ENCODE assay signal across 8 cellular contexts in genomic region chr10:124035928-124036558, GRCh38. TPM values are rescaled to one million over a fixed set of nuclear protein-coding genes. Genes with fewer than 3 reads are reported as not detected.
A peak's percentile ranks its signal among the peaks of the same experiment; 100 is the strongest.
DNase-seq lines count a peak whose midpoint lies in the region; ATAC-seq and TF ChIP-seq lines count a peak whose summit lies in the region.

No MANE protein-coding gene starts in this region.

- peaks cover 10% of the 10 kb centered on the region for H3K4me1 Mint-ChIP-seq in endodermal cell

- no peaks in the 10 kb centered on the region for H3K9me3 Mint-ChIP-seq in endodermal cell

- H3K27me3 ChIP-seq in OCI-LY1 (ENCODE audit: insufficient read depth, low read length) (no peaks in the 10 kb centered on the region), endodermal cell (ENCODE audit: control insufficient read depth, insufficient read depth, low read length, poor library complexity, severe bottlenecking) (no peaks in the 10 kb centered on the region)

- no peaks in the 10 kb centered on the region for H3K79me2 ChIP-seq in OCI-LY1 (ENCODE audit: insufficient read depth, low read length)

- peak overlapping the region; percentile 9 for H3K27ac Mint-ChIP-seq in endodermal cell

- no peaks in the 10 kb centered on the region for H4K20me1 ChIP-seq in OCI-LY1 (ENCODE audit: insufficient read depth, low read length)

- 79 to 87% methylated on average over 16 to 21 of the region's 21 CpGs for WGBS in endodermal cell (ENCODE audit: insufficient coverage in 1 of 2, insufficient read length in 1 of 2), 2 experiments

- H3K9ac ChIP-seq in OCI-LY1 (ENCODE audit: low read length) (peak overlapping the region; percentile 50), endodermal cell (ENCODE audit: extremely low read depth, low read length, poor library complexity, severe bottlenecking) (no peak overlapping the region)

- no peak overlapping the region for H3K4me3 Mint-ChIP-seq in endodermal cell

- no peaks in the 10 kb centered on the region for H3F3A ChIP-seq in OCI-LY1 (ENCODE audit: insufficient read depth, low read length)

- peak; percentile 21 for DNase-seq in stimulated activated CD4-positive, alpha-beta T cell treated with anti-CD3 and anti-CD28 coated beads, Interleukin-1b, Interleukin-23, amount 100 ng/mL, for 48 hours
- no peak for DNase-seq in stimulated activated CD4-positive, alpha-beta T cell treated with anti-CD3 and anti-CD28 coated beads, Interleukin-4, amount 100 ng/mL, for 24 hours
- DNase-seq in endodermal cell (no peak), cerebellum (ENCODE audit: low spot score) (no peak), COLO829 (ENCODE audit: low spot score) (no peak)
- DNase-seq in stimulated activated CD8-positive, alpha-beta memory T cell treated with anti-CD3 and anti-CD28 coated beads, Interleukin-4, amount 100 ng/mL, for 24 hours (ENCODE audit: low read depth) = peak; percentile 21

- TF ChIP-seq CTCF in OCI-LY1 (IDR thresholded peaks at IDR 0.05; ENCODE audit: low read length) (no peak), endodermal cell (conservative IDR thresholded peaks at IDR 0.05) (no peak)

- no peak overlapping the region for H2AFZ ChIP-seq in OCI-LY1 (ENCODE audit: low read length)

- peaks cover 18% of the 10 kb centered on the region for H3K36me3 Mint-ChIP-seq in endodermal cell (ENCODE audit: low read depth)

- ATAC-seq in HG02943 (IDR thresholded peaks at IDR 0.05; ENCODE audit: low read depth, unreplicated experiment) = peak; percentile 97

- H3K4me2 ChIP-seq in OCI-LY1 (ENCODE audit: low read length) = peak overlapping the region; percentile 58

- H3K27me3 Mint-ChIP-seq in endodermal cell (ENCODE audit: insufficient read depth) = no peaks in the 10 kb centered on the region

- H3K9me3 ChIP-seq in OCI-LY1 (ENCODE audit: low read length) (no peaks in the 10 kb centered on the region), endodermal cell (ENCODE audit: control insufficient read depth, low read length) (no peaks in the 10 kb centered on the region)

- H3K4me3 ChIP-seq in OCI-LY1 (ENCODE audit: low read depth, low read length, poor library complexity, severe bottlenecking) = peak overlapping the region; percentile 46
- no peak overlapping the region for H3K4me3 ChIP-seq in endodermal cell (ENCODE audit: low read length)

- peaks cover 44% of the 10 kb centered on the region for H3K4me1 ChIP-seq in OCI-LY1 (ENCODE audit: insufficient read depth, low read length, severe bottlenecking)
- no peaks in the 10 kb centered on the region for H3K4me1 ChIP-seq in endodermal cell (ENCODE audit: control insufficient read depth, insufficient read depth, low read length)

- H3K9me2 ChIP-seq in OCI-LY1 (ENCODE audit: low read depth, low read length) = no peaks in the 10 kb centered on the region

- H3K36me3 ChIP-seq in OCI-LY1 (ENCODE audit: insufficient read depth, low read length) = peaks cover 22% of the 10 kb centered on the region; the same call in 1 of the 2 replicates
- H3K36me3 ChIP-seq in endodermal cell (ENCODE audit: control insufficient read depth, insufficient read depth, low read length) = peaks cover 3% of the 10 kb centered on the region

- peak overlapping the region; percentile 96 for H3K27ac ChIP-seq in OCI-LY1 (ENCODE audit: low read depth, low read length, poor library complexity, severe bottlenecking)
- H3K27ac ChIP-seq in endodermal cell (ENCODE audit: low read depth, low read length) = no peak overlapping the region

RNA-seq across cellular contexts. Expression of gene CHST15, which starts 57.4 kb away (rescaled TPM):
- 10 to 100 TPM in 1 of 2 donors, 1 to 10 TPM in 1; 7.5 to 14.9 TPM for total RNA-seq in endodermal cell
- polyA plus RNA-seq in endodermal cell (2013, experiment 1 of 2) = 8.9 TPM
- 10.0 TPM for polyA plus RNA-seq in endodermal cell (2013, experiment 2 of 2)
- total RNA-seq in cerebellum = 36.7 TPM

Comparison
In these comparisons a context has a peak if more than half of its experiments do, and no peak if none do; other contexts are left out.
1. DNase-seq: peak in stimulated activated CD4-positive, alpha-beta T cell treated with anti-CD3 and anti-CD28 coated beads, Interleukin-1b, Interleukin-23, amount 100 ng/mL, for 48 hours (single experiment) and stimulated activated CD8-positive, alpha-beta memory T cell treated with anti-CD3 and anti-CD28 coated beads, Interleukin-4, amount 100 ng/mL, for 24 hours (single experiment); none in stimulated activated CD4-positive, alpha-beta T cell treated with anti-CD3 and anti-CD28 coated beads, Interleukin-4, amount 100 ng/mL, for 24 hours (single experiment), endodermal cell (single experiment), cerebellum (single experiment) and COLO829 (single experiment).